ENCODE assay signal across 14 cellular contexts in the genomic region with DNA sequence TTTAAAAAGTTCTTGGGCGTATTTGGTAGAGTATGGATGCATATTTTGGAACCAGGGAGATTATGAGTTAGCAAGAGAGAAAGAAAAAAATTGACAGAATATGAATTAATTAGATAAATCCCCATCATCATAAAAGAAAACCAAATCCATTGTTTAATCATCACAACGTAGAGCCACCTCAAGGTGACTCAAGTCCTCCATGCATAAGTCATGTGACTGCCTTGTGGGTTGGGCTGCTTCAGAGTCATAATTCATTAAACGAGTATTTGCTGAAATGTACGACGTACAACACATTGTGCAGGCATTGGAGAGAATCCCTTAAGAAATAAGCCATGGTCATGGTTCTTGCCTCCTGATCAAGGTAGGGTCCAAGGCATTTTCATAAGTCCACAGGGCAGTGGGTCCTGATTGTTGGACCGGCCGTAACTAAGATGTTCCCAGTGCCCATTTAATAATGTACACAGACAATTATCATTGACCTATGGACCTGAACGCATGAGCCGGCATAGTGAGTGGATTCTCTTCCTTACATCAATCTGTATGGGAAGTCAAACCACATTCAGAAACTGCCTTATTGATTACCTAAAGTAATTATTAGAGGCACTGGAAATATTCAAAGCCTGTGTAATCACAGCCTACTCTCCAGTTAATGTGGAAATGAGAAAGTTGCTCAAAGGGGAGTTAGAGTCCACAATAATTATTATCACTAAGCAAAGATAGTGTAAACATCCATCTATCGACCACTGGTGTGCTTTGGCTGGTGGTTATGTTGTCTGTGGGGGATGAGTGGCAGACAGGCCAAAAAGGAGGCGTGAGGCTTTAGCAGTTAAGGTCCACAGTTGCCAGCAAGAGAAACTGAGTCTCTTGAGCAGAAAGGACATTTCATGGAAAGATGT.
DNase-seq lines count a peak whose midpoint lies in the region; ATAC-seq, FAIRE-seq and TF ChIP-seq lines count a peak whose summit lies in the region.
"Had no signal": no experiment of that assay in that cellular context is flagged by ENCODE, and none has a peak within 500 bp of the region (broad histone marks: within the 10 kb centered on the region; RNA-seq: fewer than 3 reads in every experiment).

No MANE protein-coding gene starts in this region.

- no peaks in the 10 kb centered on the region for H3K27me3 ChIP-seq in tibial artery

- peak; percentile 19 for DNase-seq in activated CD4-positive, alpha-beta memory T cell treated with anti-CD3 and anti-CD28 coated beads for 36 hours
- no peak for DNase-seq in activated CD4-positive, alpha-beta memory T cell treated with anti-CD3 and anti-CD28 coated beads, Interleukin-2, amount 10 ng/mL, durations not matched to agents 7 days and 5 days
- DNase-seq in stimulated activated naive CD8-positive, alpha-beta T cell treated with anti-CD3 and anti-CD28 coated beads, Interleukin-15, Interleukin-2, amounts not matched to agents 100 U/mL and 50 U/mL, for 24 hours = no peak
- no peak for DNase-seq in stimulated activated naive CD8-positive, alpha-beta T cell treated with anti-CD3 and anti-CD28 coated beads, Interleukin-15, amount 100 ng/mL, for 72 hours
- DNase-seq in islet precursor cell (peak; percentile 12), tibial artery (no peak), SHP77 (lab: John Stamatoyannopoulos, UW) (no peak), HTR-8/SVneo (ENCODE audit: insufficient read length, low spot score) (no peak)
- DNase-seq: HFFc6, KBM-7, NCI-H1694 treated with DMSO at 0.1 percent for 48 hours had no signal

- POLR2A ChIA-PET in activated CD4-positive, alpha-beta memory T cell treated with anti-CD3 and anti-CD28 coated beads for 36 hours (lab: Charles Lee) = no interaction called here
- POLR2A ChIA-PET in activated CD4-positive, alpha-beta memory T cell treated with anti-CD3 and anti-CD28 coated beads, Interleukin-2, amount 10 ng/mL, durations not matched to agents 7 days and 5 days (lab: Charles Lee) = no interaction called here

- no peak for FAIRE-seq in HTR-8/SVneo (lab: Jason Lieb, UNC)
- FAIRE-seq: A549, H1 had no signal

- H3K4me1 Mint-ChIP-seq in activated CD4-positive, alpha-beta memory T cell treated with anti-CD3 and anti-CD28 coated beads for 36 hours (ENCODE audit: low read depth) = peaks cover 5% of the 10 kb centered on the region
- no peaks in the 10 kb centered on the region for H3K4me1 Mint-ChIP-seq in activated CD4-positive, alpha-beta memory T cell treated with anti-CD3 and anti-CD28 coated beads, Interleukin-2, amount 10 ng/mL, durations not matched to agents 7 days and 5 days
- peaks cover 3% of the 10 kb centered on the region for H3K4me1 Mint-ChIP-seq in stimulated activated naive CD8-positive, alpha-beta T cell treated with anti-CD3 and anti-CD28 coated beads, Interleukin-15, amount 100 ng/mL, for 72 hours

- no peaks in the 10 kb centered on the region for H3K36me3 ChIP-seq in tibial artery

- H3K27ac ChIP-seq in tibial artery = no peak overlapping the region
- H3K27ac ChIP-seq: A549, C4-2B had no signal

- peak; percentile 19 for ATAC-seq in stimulated activated naive CD8-positive, alpha-beta T cell treated with anti-CD3 and anti-CD28 coated beads, Interleukin-15, Interleukin-2, amounts not matched to agents 100 U/mL and 50 U/mL, for 24 hours
- no peak for ATAC-seq in stimulated activated naive CD8-positive, alpha-beta T cell treated with anti-CD3 and anti-CD28 coated beads, Interleukin-15, amount 100 ng/mL, for 72 hours
- ATAC-seq: A549 had no signal

- H3K4me1 ChIP-seq in tibial artery = peaks cover 0 to 6% (median 0%) of the 10 kb centered on the region in 4 donors

- no peaks in the 10 kb centered on the region for H3K9me3 Mint-ChIP-seq in activated CD4-positive, alpha-beta memory T cell treated with anti-CD3 and anti-CD28 coated beads for 36 hours
- H3K9me3 Mint-ChIP-seq in activated CD4-positive, alpha-beta memory T cell treated with anti-CD3 and anti-CD28 coated beads, Interleukin-2, amount 10 ng/mL, durations not matched to agents 7 days and 5 days = no peaks in the 10 kb centered on the region
- no peaks in the 10 kb centered on the region for H3K9me3 Mint-ChIP-seq in stimulated activated naive CD8-positive, alpha-beta T cell treated with anti-CD3 and anti-CD28 coated beads, Interleukin-15, amount 100 ng/mL, for 72 hours
- H3K9me3 Mint-ChIP-seq: HFFc6 had no signal

- H3K4me3 ChIP-seq in tibial artery = no peak overlapping the region
- H3K4me3 ChIP-seq: A549 had no signal

- intact Hi-C loops in activated CD4-positive, alpha-beta memory T cell treated with anti-CD3 and anti-CD28 coated beads for 36 hours (cut with micrococcal nuclease) = no loop called here
- intact Hi-C loops in tibial artery (cut with DNase I; ENCODE audit: low total_unique reads) = loop anchor here (10.0 kb wide), 1 partner anchor 88 kb away; no protein-coding TSS in a partner anchor

- H3K36me3 Mint-ChIP-seq in activated CD4-positive, alpha-beta memory T cell treated with anti-CD3 and anti-CD28 coated beads for 36 hours = peaks cover 3% of the 10 kb centered on the region
- no peaks in the 10 kb centered on the region for H3K36me3 Mint-ChIP-seq in activated CD4-positive, alpha-beta memory T cell treated with anti-CD3 and anti-CD28 coated beads, Interleukin-2, amount 10 ng/mL, durations not matched to agents 7 days and 5 days (ENCODE audit: low read depth)

- H3K27ac Mint-ChIP-seq in activated CD4-positive, alpha-beta memory T cell treated with anti-CD3 and anti-CD28 coated beads for 36 hours = no peak overlapping the region
- H3K27ac Mint-ChIP-seq in activated CD4-positive, alpha-beta memory T cell treated with anti-CD3 and anti-CD28 coated beads, Interleukin-2, amount 10 ng/mL, durations not matched to agents 7 days and 5 days = no peak overlapping the region
- no peak overlapping the region for H3K27ac Mint-ChIP-seq in stimulated activated naive CD8-positive, alpha-beta T cell treated with anti-CD3 and anti-CD28 coated beads, Interleukin-15, amount 100 ng/mL, for 72 hours
- H3K27ac Mint-ChIP-seq: HFFc6 had no signal

- CTCF ChIA-PET in activated CD4-positive, alpha-beta memory T cell treated with anti-CD3 and anti-CD28 coated beads for 36 hours (lab: Charles Lee) = no interaction called here
- CTCF ChIA-PET in activated CD4-positive, alpha-beta memory T cell treated with anti-CD3 and anti-CD28 coated beads, Interleukin-2, amount 10 ng/mL, durations not matched to agents 7 days and 5 days (lab: Charles Lee) = no interaction called here

- no peak overlapping the region for H3K4me3 Mint-ChIP-seq in activated CD4-positive, alpha-beta memory T cell treated with anti-CD3 and anti-CD28 coated beads for 36 hours
- no peak overlapping the region for H3K4me3 Mint-ChIP-seq in activated CD4-positive, alpha-beta memory T cell treated with anti-CD3 and anti-CD28 coated beads, Interleukin-2, amount 10 ng/mL, durations not matched to agents 7 days and 5 days
- no peak overlapping the region for H3K4me3 Mint-ChIP-seq in stimulated activated naive CD8-positive, alpha-beta T cell treated with anti-CD3 and anti-CD28 coated beads, Interleukin-15, amount 100 ng/mL, for 72 hours
- H3K4me3 Mint-ChIP-seq: HFFc6 had no signal

- H3K9me3 ChIP-seq in tibial artery = no peaks in the 10 kb centered on the region
- H3K9me3 ChIP-seq: A549 had no signal

- H3K27me3 Mint-ChIP-seq in activated CD4-positive, alpha-beta memory T cell treated with anti-CD3 and anti-CD28 coated beads for 36 hours = no peaks in the 10 kb centered on the region
- H3K27me3 Mint-ChIP-seq in activated CD4-positive, alpha-beta memory T cell treated with anti-CD3 and anti-CD28 coated beads, Interleukin-2, amount 10 ng/mL, durations not matched to agents 7 days and 5 days = no peaks in the 10 kb centered on the region
- no peaks in the 10 kb centered on the region for H3K27me3 Mint-ChIP-seq in stimulated activated naive CD8-positive, alpha-beta T cell treated with anti-CD3 and anti-CD28 coated beads, Interleukin-15, amount 100 ng/mL, for 72 hours

- TF ChIP-seq CTCF in tibial artery (IDR thresholded peaks at IDR 0.05) = no peak

Comparison
In these comparisons a context has a peak if more than half of its experiments do, and no peak if none do; other contexts are left out.
1. DNase-seq: peak in activated CD4-positive, alpha-beta memory T cell treated with anti-CD3 and anti-CD28 coated beads for 36 hours (single experiment) and islet precursor cell (single experiment); none in activated CD4-positive, alpha-beta memory T cell treated with anti-CD3 and anti-CD28 coated beads, Interleukin-2, amount 10 ng/mL, durations not matched to agents 7 days and 5 days (single experiment), stimulated activated naive CD8-positive, alpha-beta T cell treated with anti-CD3 and anti-CD28 coated beads, Interleukin-15, Interleukin-2, amounts not matched to agents 100 U/mL and 50 U/mL, for 24 hours (single experiment), stimulated activated naive CD8-positive, alpha-beta T cell treated with anti-CD3 and anti-CD28 coated beads, Interleukin-15, amount 100 ng/mL, for 72 hours (0 of 2), tibial artery (0 of 2), SHP77 (0 of 2) and HTR-8/SVneo (single experiment).